Comparison of ENCODE assay signal across 8 cellular contexts in genomic region chr6:159726918-159727716, GRCh38.
DNase-seq lines count a peak whose midpoint lies in the region; TF ChIP-seq lines count a peak whose summit lies in the region.

WTAP (plus strand) TSS chr6:159727506; CDS start chr6:159736266, 8,760 bp downstream.

- H3K4me3 ChIP-seq in effector memory CD4-positive, alpha-beta T cell (ENCODE audit: insufficient read depth, low read depth, low read length, poor library complexity, severe bottlenecking), result peak within 1 kb of the TSS; percentile 92

- no peak for TF ChIP-seq CTCF in GM20000 (IDR thresholded peaks at IDR 0.05; ENCODE audit: extremely low read depth, missing control alignments)

- DNase-seq in COLO668 (lab: John Stamatoyannopoulos, UW; ENCODE audit: unreplicated experiment) (peak; percentile 95), GM20000 (ENCODE audit: low spot score) (peak; percentile 95), HS-5 (ENCODE audit: low read depth) (peak; percentile 74), NK-92 (lab: John Stamatoyannopoulos, UW; ENCODE audit: unreplicated experiment) (peak; percentile 78), medulla oblongata (ENCODE audit: extremely low spot score) (peak; percentile 92)
- DNase-seq in activated CD8-positive, alpha-beta memory T cell treated with anti-CD3 and anti-CD28 coated beads for 24 hours, result peak; percentile 98
- peak; percentile 94 to 95 (median 95) for DNase-seq in effector memory CD4-positive, alpha-beta T cell
- DNase-seq in stimulated activated CD4-positive, alpha-beta T cell treated with anti-CD3 and anti-CD28 coated beads, TNF-alpha, amount 100 ng/mL, for 48 hours (ENCODE audit: low read depth in 3 of 3), result peak; percentile 91 to 96 (median 93)

- no peaks in the 10 kb centered on the region for H3K27me3 ChIP-seq in effector memory CD4-positive, alpha-beta T cell (replicated peaks; ENCODE audit: control insufficient read depth, insufficient read depth, low read length, poor library complexity, severe bottlenecking)

- peaks cover 29% of the 10 kb centered on the region for H3K4me1 ChIP-seq in effector memory CD4-positive, alpha-beta T cell (ENCODE audit: control insufficient read depth, insufficient read depth, low read length, poor library complexity, severe bottlenecking)

- peak within 1 kb of the TSS; percentile 94 for H3K27ac ChIP-seq in effector memory CD4-positive, alpha-beta T cell (ENCODE audit: insufficient read depth, low read length, poor library complexity, severe bottlenecking)

- peaks cover 6% of the 10 kb centered on the region for H3K36me3 ChIP-seq in effector memory CD4-positive, alpha-beta T cell (ENCODE audit: control insufficient read depth, insufficient read depth, low read length)

- H3K9me3 ChIP-seq in effector memory CD4-positive, alpha-beta T cell (ENCODE audit: control insufficient read depth, low read length), result no peaks in the 10 kb centered on the region

Comparison
In these comparisons a context has a peak if more than half of its experiments do, and no peak if none do; other contexts are left out.
1. Peak in every context shown above with its lines: DNase-seq, H3K4me3 ChIP-seq and H3K27ac ChIP-seq.